ENCODE assay signal across 1 cellular context in genomic region chr1:150389650-150390049, GRCh38.
TF ChIP-seq lines count a peak whose summit lies in the region.

No MANE protein-coding gene starts in this region.

TF ChIP-seq in IMR-90, 13 proteins besides CTCF, POLR2A, EP300 and RAD21:
- TF ChIP-seq FOS (IDR thresholded peaks at IDR 0.05; ENCODE audit: low read depth, low read length): no peak
- TF ChIP-seq NFE2L2 (IDR thresholded peaks at IDR 0.05; ENCODE audit: low read depth, low read length): no peak
- TF ChIP-seq MAZ (IDR thresholded peaks at IDR 0.05; ENCODE audit: borderline replicate concordance, low read depth, low read length): no peak
- TF ChIP-seq MAFK (IDR thresholded peaks at IDR 0.05; ENCODE audit: low read depth, low read length): no peak; the same call in 1 of the 2 replicates
